ENCODE assay signal across 8 cellular contexts in the genomic region with DNA sequence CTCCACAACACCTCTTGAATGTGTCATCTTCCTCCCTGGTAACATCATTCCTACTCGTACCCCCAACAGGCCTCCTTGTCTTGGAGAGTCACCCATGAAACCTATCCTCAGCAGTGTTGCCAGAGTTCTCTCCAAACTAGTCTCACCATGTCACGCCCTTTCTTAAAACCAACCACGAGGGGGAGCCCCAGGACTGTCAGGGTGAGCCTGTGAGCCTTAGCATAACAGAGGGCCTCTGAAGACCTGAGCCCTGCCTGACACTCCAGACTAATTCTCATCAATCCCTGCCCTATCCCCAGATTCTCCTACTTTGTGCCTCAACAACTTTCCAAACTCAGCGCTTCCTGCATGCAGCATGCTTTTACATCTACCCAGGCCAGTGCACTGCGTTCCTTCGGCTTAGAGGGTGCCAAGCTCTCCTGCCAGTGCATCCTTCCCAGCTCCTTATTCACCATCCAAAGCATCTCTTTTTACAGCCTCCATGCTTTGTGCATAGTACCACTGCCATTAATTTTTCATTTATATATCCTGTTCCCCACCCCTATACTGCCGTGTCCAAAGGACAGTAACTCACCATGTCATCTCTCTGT. TPM values are rescaled to one million over a fixed set of nuclear protein-coding genes. Genes with fewer than 3 reads are reported as not detected.
DNase-seq lines count a peak whose midpoint lies in the region; ATAC-seq and TF ChIP-seq lines count a peak whose summit lies in the region.

No MANE protein-coding gene starts in this region.

- TF ChIP-seq CTCF in GM10266 (IDR thresholded peaks at IDR 0.05; ENCODE audit: control insufficient read depth, insufficient read depth, low read depth, missing control alignments), result peak; percentile 84
- TF ChIP-seq CTCF in H9 (conservative IDR thresholded peaks at IDR 0.05), result peak; percentile 92

- H3K9me3 Mint-ChIP-seq in H9, result no peaks in the 10 kb centered on the region
- no peaks in the 10 kb centered on the region for H3K9me3 Mint-ChIP-seq in activated naive CD4-positive, alpha-beta T cell treated with anti-CD3 and anti-CD28 coated beads for 36 hours

- DNase-seq in GM10266 (ENCODE audit: extremely low spot score) (peak; percentile 73), H9 (peak; percentile 89), M059J (ENCODE audit: low read depth) (peak; percentile 85), SIG-M5 (lab: John Stamatoyannopoulos, UW) (peak; percentile 6), head of caudate nucleus (peak; percentile 73 to 96 (median 89)), posterior cingulate gyrus (peak; percentile 57 to 97 (median 87))
- peak; percentile 86 for DNase-seq in activated naive CD4-positive, alpha-beta T cell treated with anti-CD3 and anti-CD28 coated beads for 36 hours

- no peaks in the 10 kb centered on the region for H4K20me1 ChIP-seq in H9 (ENCODE audit: control insufficient read depth, insufficient read depth, insufficient read length)

- H3K4ac ChIP-seq in H9 (ENCODE audit: low read depth, low read length), result no peak overlapping the region

- no peak overlapping the region for H4K8ac ChIP-seq in H9 (replicated peaks; ENCODE audit: insufficient read length, low read depth, low read length)

- no peak overlapping the region for H3K56ac ChIP-seq in H9 (ENCODE audit: insufficient read length, low read depth, low read length)

- CTCF ChIA-PET in activated naive CD4-positive, alpha-beta T cell treated with anti-CD3 and anti-CD28 coated beads for 36 hours (lab: Charles Lee), result interaction anchor here (0.7 to 13.5 kb wide), 9 partner anchors 35 to 1396 kb away, joined by 3 to 197 read pairs (median 4); partner anchors contain the start of gene ZNF697

- H3T11ph ChIP-seq in H9 (ENCODE audit: low read length), result no peak overlapping the region

- no peaks in the 10 kb centered on the region for H3K27me3 ChIP-seq in H9 (ENCODE audit: insufficient read depth, low read length)

- H2BK5ac ChIP-seq in H9 (ENCODE audit: insufficient read length, low read length), result no peak overlapping the region

- H2AFZ ChIP-seq in H9 (ENCODE audit: low read length), result no peak overlapping the region

- H3K4me3 Mint-ChIP-seq in H9, result no peak overlapping the region
- H3K4me3 Mint-ChIP-seq in activated naive CD4-positive, alpha-beta T cell treated with anti-CD3 and anti-CD28 coated beads for 36 hours, result no peak overlapping the region

- no peak overlapping the region for H2BK12ac ChIP-seq in H9 (ENCODE audit: insufficient read length, low read depth, low read length)

- H2BK15ac ChIP-seq in H9 (ENCODE audit: low read depth, low read length), result no peak overlapping the region

- no peak overlapping the region for H2AK5ac ChIP-seq in H9 (ENCODE audit: insufficient read length, low read length)

- H3K27ac ChIP-seq in H9 (ENCODE audit: insufficient read length, low read depth, low read length), result no peak overlapping the region

- peaks cover 6% of the 10 kb centered on the region; the same call in 1 of the 2 replicates for H3K27me3 Mint-ChIP-seq in H9 (ENCODE audit: low read depth)
- no peaks in the 10 kb centered on the region for H3K27me3 Mint-ChIP-seq in activated naive CD4-positive, alpha-beta T cell treated with anti-CD3 and anti-CD28 coated beads for 36 hours (ENCODE audit: low read depth)

- no peak overlapping the region for H2BK120ac ChIP-seq in H9 (ENCODE audit: low read depth, low read length, poor library complexity, severe bottlenecking)

- no peak for ATAC-seq in GM18520 (IDR thresholded peaks at IDR 0.05; ENCODE audit: unreplicated experiment)

- WGBS in H9 (ENCODE audit: extremely low coverage, insufficient read length, low lambda C conversion rate), result no CpG with 5 or more reads among the region's 7 CpGs

- H3K23me2 ChIP-seq in H9 (ENCODE audit: insufficient read length, low read depth, low read length, poor library complexity, severe bottlenecking), result no peaks in the 10 kb centered on the region

- H3K4me1 Mint-ChIP-seq in H9, result peaks cover 16 to 20% of the 10 kb centered on the region in 2 experiments
- no peaks in the 10 kb centered on the region for H3K4me1 Mint-ChIP-seq in activated naive CD4-positive, alpha-beta T cell treated with anti-CD3 and anti-CD28 coated beads for 36 hours (ENCODE audit: low read depth)

- no peak overlapping the region for H4K91ac ChIP-seq in H9 (ENCODE audit: insufficient read length, low read depth, low read length)

- H3K4me1 ChIP-seq in H9 (ENCODE audit: insufficient read depth, low read length), result no peaks in the 10 kb centered on the region

- no peaks in the 10 kb centered on the region for H3K79me2 ChIP-seq in H9 (ENCODE audit: insufficient read depth, low read length)

- H3K14ac ChIP-seq in H9 (ENCODE audit: insufficient read depth, low read length), result no peak overlapping the region

- H2BK20ac ChIP-seq in H9 (ENCODE audit: low read depth, low read length, poor library complexity, severe bottlenecking), result no peak overlapping the region

- no peaks in the 10 kb centered on the region for H3K79me1 ChIP-seq in H9 (ENCODE audit: insufficient read depth, low read depth, low read length, poor library complexity, severe bottlenecking)

- intact Hi-C loops in activated naive CD4-positive, alpha-beta T cell treated with anti-CD3 and anti-CD28 coated beads for 36 hours (cut with micrococcal nuclease), result loop anchor here (1.0 to 5.0 kb wide), 4 partner anchors 49 to 193 kb away; no protein-coding TSS in a partner anchor
- intact Hi-C loops in head of caudate nucleus (cut with DNase I), result loop anchor here (2.0 to 5.0 kb wide), 2 partner anchors 48 to 61 kb away; no protein-coding TSS in a partner anchor
- intact Hi-C loops in posterior cingulate gyrus (cut with DNase I), result loop anchor here (1.0 to 5.0 kb wide), 3 partner anchors 33 to 61 kb away; partner anchors contain the start of gene ZNF697

- no peaks in the 10 kb centered on the region for H3K9me3 ChIP-seq in H9 (ENCODE audit: control insufficient read depth, low read depth, low read length)

- no peaks in the 10 kb centered on the region for H3K36me3 Mint-ChIP-seq in H9 (ENCODE audit: insufficient read depth in 1 of 3, low read depth in 3 of 3)
- H3K36me3 Mint-ChIP-seq in activated naive CD4-positive, alpha-beta T cell treated with anti-CD3 and anti-CD28 coated beads for 36 hours (ENCODE audit: low read depth), result no peaks in the 10 kb centered on the region

- H3K9ac ChIP-seq in H9 (ENCODE audit: extremely low read depth, insufficient read length, low read length), result no peak overlapping the region

- no peak overlapping the region for H4K5ac ChIP-seq in H9 (ENCODE audit: insufficient read length, low read depth, low read length)

- H3K4me2 ChIP-seq in H9 (ENCODE audit: insufficient read depth, insufficient read length, low read length), result no peak overlapping the region

- no peak overlapping the region for H3K27ac Mint-ChIP-seq in H9
- H3K27ac Mint-ChIP-seq in activated naive CD4-positive, alpha-beta T cell treated with anti-CD3 and anti-CD28 coated beads for 36 hours, result no peak overlapping the region

- H3K23ac ChIP-seq in H9 (ENCODE audit: insufficient read length, low read depth, low read length), result no peak overlapping the region

- H3K18ac ChIP-seq in H9 (ENCODE audit: insufficient read length, low read depth, low read length), result no peak overlapping the region

RNA-seq across cellular contexts. Expression of gene ZNF697, which starts 34.2 kb away (rescaled TPM):
- total RNA-seq in H9 (2021), result 17.4 and 17.9 TPM in 2 replicates
- 2.2 and 5.2 TPM in 2 replicates for total RNA-seq in M059J (2014; rRNA removed; shearing (Covaris generic))
- under 1 TPM; 0.41 to 0.59 TPM for total RNA-seq in activated naive CD4-positive, alpha-beta T cell treated with anti-CD3 and anti-CD28 coated beads for 36 hours

Comparison
In these comparisons a context has a peak if more than half of its experiments do, and no peak if none do; other contexts are left out.
1. DNase-seq: peak in every context shown above with its lines; median percentile 89 in H9; 89 in head of caudate nucleus; 87 in posterior cingulate gyrus; 86 in activated naive CD4-positive, alpha-beta T cell treated with anti-CD3 and anti-CD28 coated beads for 36 hours; 85 in M059J; 73 in GM10266; 6 in SIG-M5.